19 cellular contexts compared by ENCODE assay signal in the genomic region with DNA sequence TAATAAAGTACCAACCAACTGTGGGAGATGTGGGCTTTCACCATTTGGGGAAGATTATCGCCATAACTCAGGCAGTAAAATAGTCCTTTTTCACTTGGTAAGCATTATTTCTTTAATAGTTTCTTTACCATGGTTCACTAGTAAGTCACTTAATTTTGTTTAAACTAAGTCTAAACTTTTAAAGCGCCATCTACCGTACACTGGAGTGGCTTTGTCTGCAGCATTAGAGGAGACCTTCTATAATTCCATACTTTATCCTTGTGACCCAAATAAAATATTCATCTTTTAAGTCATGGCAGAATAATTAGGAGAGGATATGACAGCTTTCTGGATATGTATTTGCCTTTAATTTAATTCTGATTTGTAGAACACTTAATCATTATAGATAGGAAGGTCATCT.
A peak's percentile ranks its signal among the peaks of the same experiment; 100 is the strongest.
DNase-seq lines count a peak whose midpoint lies in the region; ATAC-seq and TF ChIP-seq lines count a peak whose summit lies in the region.
"Had no signal": no experiment of that assay in that cellular context is flagged by ENCODE, and none has a peak within 500 bp of the region (broad histone marks: within the 10 kb centered on the region; RNA-seq: fewer than 3 reads in every experiment).

No MANE protein-coding gene starts in this region.

- CTCF ChIA-PET in activated CD4-positive, alpha-beta T cell treated with anti-CD3 and anti-CD28 coated beads, Interleukin-2, amount 10 ng/mL, durations not matched to agents 7 days and 5 days (lab: Charles Lee): no interaction called here

- no peaks in the 10 kb centered on the region for H3K4me1 Mint-ChIP-seq in stimulated activated naive CD8-positive, alpha-beta T cell treated with anti-CD3 and anti-CD28 coated beads, Interleukin-15, amount 100 ng/mL, for 72 hours
- H3K4me1 Mint-ChIP-seq in activated CD4-positive, alpha-beta T cell treated with anti-CD3 and anti-CD28 coated beads, Interleukin-2, amount 10 ng/mL, durations not matched to agents 7 days and 5 days: no peaks in the 10 kb centered on the region
- H3K4me1 Mint-ChIP-seq: CD8-positive, alpha-beta memory T cell had no signal

- POLR2A ChIA-PET in activated CD4-positive, alpha-beta T cell treated with anti-CD3 and anti-CD28 coated beads, Interleukin-2, amount 10 ng/mL, durations not matched to agents 7 days and 5 days (lab: Charles Lee): no interaction called here

- no peak overlapping the region for H3K27ac Mint-ChIP-seq in stimulated activated naive CD8-positive, alpha-beta T cell treated with anti-CD3 and anti-CD28 coated beads, Interleukin-15, amount 100 ng/mL, for 72 hours
- no peak overlapping the region for H3K27ac Mint-ChIP-seq in activated CD4-positive, alpha-beta T cell treated with anti-CD3 and anti-CD28 coated beads, Interleukin-2, amount 10 ng/mL, durations not matched to agents 7 days and 5 days
- H3K27ac Mint-ChIP-seq: CD8-positive, alpha-beta memory T cell had no signal

- peaks cover 10 to 11% of the 10 kb centered on the region in 2 donors for H3K9me3 Mint-ChIP-seq in stimulated activated naive CD8-positive, alpha-beta T cell treated with anti-CD3 and anti-CD28 coated beads, Interleukin-15, amount 100 ng/mL, for 72 hours
- H3K9me3 Mint-ChIP-seq in activated CD4-positive, alpha-beta T cell treated with anti-CD3 and anti-CD28 coated beads, Interleukin-2, amount 10 ng/mL, durations not matched to agents 7 days and 5 days: no peaks in the 10 kb centered on the region

- TF ChIP-seq CTCF in C4-2B (conservative IDR thresholded peaks at IDR 0.05) (peak; percentile 65), VCaP (conservative IDR thresholded peaks at IDR 0.05) (peak; percentile 61)

- H3K4me3 Mint-ChIP-seq in stimulated activated naive CD8-positive, alpha-beta T cell treated with anti-CD3 and anti-CD28 coated beads, Interleukin-15, amount 100 ng/mL, for 72 hours: no peak overlapping the region
- no peak overlapping the region for H3K4me3 Mint-ChIP-seq in activated CD4-positive, alpha-beta T cell treated with anti-CD3 and anti-CD28 coated beads, Interleukin-2, amount 10 ng/mL, durations not matched to agents 7 days and 5 days
- H3K4me3 Mint-ChIP-seq: CD8-positive, alpha-beta memory T cell had no signal

- ATAC-seq in stimulated activated naive CD8-positive, alpha-beta T cell treated with anti-CD3 and anti-CD28 coated beads, Interleukin-15, amount 100 ng/mL, for 72 hours: no peak
- no peak for ATAC-seq in GM19455 (IDR thresholded peaks at IDR 0.05; ENCODE audit: unreplicated experiment)
- no peak for ATAC-seq in GM18502 (IDR thresholded peaks at IDR 0.05; ENCODE audit: poor library complexity, unreplicated experiment)

- no peaks in the 10 kb centered on the region for H3K36me3 Mint-ChIP-seq in activated CD4-positive, alpha-beta T cell treated with anti-CD3 and anti-CD28 coated beads, Interleukin-2, amount 10 ng/mL, durations not matched to agents 7 days and 5 days (ENCODE audit: low read depth)
- H3K36me3 Mint-ChIP-seq: CD8-positive, alpha-beta memory T cell had no signal

- peak; percentile 69 for DNase-seq in HT-29 (ENCODE audit: low spot score)
- DNase-seq in OCI-M1 (lab: John Stamatoyannopoulos, UW): peak; percentile 41
- no peak for DNase-seq in stimulated activated naive CD8-positive, alpha-beta T cell treated with anti-CD3 and anti-CD28 coated beads, Interleukin-15, amount 100 ng/mL, for 72 hours
- DNase-seq in activated CD4-positive, alpha-beta T cell treated with anti-CD3 and anti-CD28 coated beads, Interleukin-2, amount 10 ng/mL, durations not matched to agents 7 days and 5 days: no peak
- DNase-seq: CD8-positive, alpha-beta memory T cell; DMS79; GM23248; HCEC 1CT; MG63; NCI-H1048; NCI-H2081; NK-92 treated with Interleukin-12 subunit alpha and Interleukin-12 subunit beta, amount 100 ng/mL, for 24 hours; SJCRH30; SW 1271 had no signal

- no peak overlapping the region for H3K27ac ChIP-seq in C4-2B
- H3K27ac ChIP-seq in VCaP: no peak overlapping the region
- H3K27ac ChIP-seq: BLaER1 treated with 17β-estradiol and CSF1 and Interleukin-3, amounts not matched to agents 10 nM and 100 nM; GM23248; SJCRH30 had no signal

- no peaks in the 10 kb centered on the region for H3K27me3 Mint-ChIP-seq in stimulated activated naive CD8-positive, alpha-beta T cell treated with anti-CD3 and anti-CD28 coated beads, Interleukin-15, amount 100 ng/mL, for 72 hours
- H3K27me3 Mint-ChIP-seq in activated CD4-positive, alpha-beta T cell treated with anti-CD3 and anti-CD28 coated beads, Interleukin-2, amount 10 ng/mL, durations not matched to agents 7 days and 5 days: no peaks in the 10 kb centered on the region
- H3K27me3 Mint-ChIP-seq: CD8-positive, alpha-beta memory T cell had no signal

Comparison
In these comparisons a context has a peak if more than half of its experiments do, and no peak if none do; other contexts are left out.
1. DNase-seq: peak in HT-29 (single experiment) and OCI-M1 (single experiment); none in stimulated activated naive CD8-positive, alpha-beta T cell treated with anti-CD3 and anti-CD28 coated beads, Interleukin-15, amount 100 ng/mL, for 72 hours (0 of 2) and activated CD4-positive, alpha-beta T cell treated with anti-CD3 and anti-CD28 coated beads, Interleukin-2, amount 10 ng/mL, durations not matched to agents 7 days and 5 days (single experiment).